ENCODE assay signal across 12 cellular contexts in genomic region chr7:117401293-117402002, GRCh38. TPM values are rescaled to one million over a fixed set of nuclear protein-coding genes. Genes with fewer than 3 reads are reported as not detected.
A peak's percentile ranks its signal among the peaks of the same experiment; 100 is the strongest.
DNase-seq lines count a peak whose midpoint lies in the region; ATAC-seq, FAIRE-seq and TF ChIP-seq lines count a peak whose summit lies in the region.
"Had no signal": no experiment of that assay in that cellular context is flagged by ENCODE, and none has a peak within 500 bp of the region (broad histone marks: within the 10 kb centered on the region; RNA-seq: fewer than 3 reads in every experiment).

No MANE protein-coding gene starts in this region.

- no peak for TF ChIP-seq EP300 in HepG2 (IDR thresholded peaks at IDR 0.05; ENCODE audit: low read depth in 2 of 2, low read length in 2 of 2)
- TF ChIP-seq EP300 in HepG2 (CRISPR knock-in tag; IDR thresholded peaks at IDR 0.05; ENCODE audit: borderline replicate concordance), result no peak
- no peak for TF ChIP-seq EP300 in sigmoid colon (IDR thresholded peaks at IDR 0.05)

- H3K27ac ChIP-seq in HepG2 (ENCODE audit: extremely low read length, insufficient read depth, low read length), result no peak overlapping the region
- no peak overlapping the region for H3K27ac ChIP-seq in right lobe of liver
- H3K27ac ChIP-seq in sigmoid colon, result no peak overlapping the region
- H3K27ac ChIP-seq: BLaER1 treated with 17β-estradiol and CSF1 and Interleukin-3, amounts not matched to agents 10 nM and 100 nM; vagina had no signal

- no peaks in the 10 kb centered on the region for H3K9me3 ChIP-seq in HepG2 (ENCODE audit: low read length)
- H3K9me3 ChIP-seq in right lobe of liver, result no peaks in the 10 kb centered on the region
- H3K9me3 ChIP-seq in sigmoid colon, result no peaks in the 10 kb centered on the region
- H3K9me3 ChIP-seq: BLaER1 treated with 17β-estradiol and CSF1 and Interleukin-3, amounts not matched to agents 10 nM and 100 nM; mucosa of descending colon; vagina had no signal

- BruUV-seq in HepG2 (replicated peaks; lab: Mats Ljungman, UMichigan), result no TSS peak

- no peaks in the 10 kb centered on the region for H3K79me2 ChIP-seq in HepG2 (ENCODE audit: insufficient read depth, low read length)

- no peaks in the 10 kb centered on the region for H3K9me3 Mint-ChIP-seq in endothelial cell (ENCODE audit: unreplicated experiment)

- DNase-seq in HepG2 (ENCODE audit: low spot score) (peak; percentile 5), right lobe of liver (no peak), HT1080 (ENCODE audit: low read depth) (peak; percentile 4), endothelial cell (ENCODE audit: low spot score) (peak; percentile 23), sigmoid colon (no peak), NCI-H345 (lab: John Stamatoyannopoulos, UW) (no peak), H4 (ENCODE audit: low spot score) (no peak)
- DNase-seq: mucosa of descending colon had no signal

- H2AFZ ChIP-seq in HepG2 (ENCODE audit: low read length), result no peak overlapping the region

- no peak overlapping the region for H3K27ac Mint-ChIP-seq in endothelial cell (ENCODE audit: unreplicated experiment)

- TF ChIP-seq CTCF in HepG2 (CRISPR knock-in tag; IDR thresholded peaks at IDR 0.05) (no peak), right lobe of liver (IDR thresholded peaks at IDR 0.05) (no peak), endothelial cell (IDR thresholded peaks at IDR 0.05; ENCODE audit: unreplicated experiment) (peak; percentile 62), sigmoid colon (IDR thresholded peaks at IDR 0.05) (no peak)

- TF ChIP-seq POLR2A in HepG2 (IDR thresholded peaks at IDR 0.05; ENCODE audit: insufficient read depth in 1 of 2, low read depth in 2 of 2, low read length in 2 of 2), result no peak
- no peak for TF ChIP-seq POLR2A in right lobe of liver (IDR thresholded peaks at IDR 0.05)
- no peak for TF ChIP-seq POLR2A in sigmoid colon (IDR thresholded peaks at IDR 0.05)

- 30% methylated on average over 5 of the region's 5 CpGs for WGBS in HepG2 (ENCODE audit: low lambda C conversion rate)
- 81% methylated on average over 5 of the region's 5 CpGs for whole genome bisulfite sequencing in right lobe of liver (ENCODE audit: insufficient coverage, low coverage, low lambda C conversion rate, missing lambda C conversion rate)
- WGBS in sigmoid colon, 2 donors, result 90 to 93% methylated on average over 5 of the region's 5 CpGs

- no peak overlapping the region for H3K4me2 ChIP-seq in HepG2 (ENCODE audit: low read depth, low read length)
- H3K4me2 ChIP-seq: BLaER1 treated with 17β-estradiol and CSF1 and Interleukin-3, amounts not matched to agents 10 nM and 100 nM had no signal

- H3K4me3 ChIP-seq in HepG2 (replicated peaks in 1 of 3; ENCODE audit: insufficient read depth in 1 of 3, low read depth in 2 of 3, low read length in 3 of 3) (no peak overlapping the region), right lobe of liver (no peak overlapping the region), sigmoid colon (no peak overlapping the region)
- H3K4me3 ChIP-seq: BLaER1 treated with 17β-estradiol and CSF1 and Interleukin-3, amounts not matched to agents 10 nM and 100 nM; mucosa of descending colon; vagina had no signal

- no peak for FAIRE-seq in HepG2 (lab: Jason Lieb, UNC)

- ATAC-seq in HepG2 (peak; percentile 74), right lobe of liver (no peak), HG03095 (IDR thresholded peaks at IDR 0.05; ENCODE audit: unreplicated experiment) (no peak)
- ATAC-seq: mucosa of descending colon, Right ventricle myocardium inferior had no signal

- H3K36me3 Mint-ChIP-seq in endothelial cell (ENCODE audit: low read depth, unreplicated experiment), result no peaks in the 10 kb centered on the region

- H3K27me3 Mint-ChIP-seq in endothelial cell (ENCODE audit: unreplicated experiment), result no peaks in the 10 kb centered on the region

- H3K36me3 ChIP-seq in HepG2 (replicated peaks in 1 of 2; ENCODE audit: control insufficient read depth in 1 of 2, insufficient read depth in 2 of 2, low read length in 2 of 2), result no peaks in the 10 kb centered on the region
- H3K36me3 ChIP-seq in right lobe of liver, result no peaks in the 10 kb centered on the region
- no peaks in the 10 kb centered on the region for H3K36me3 ChIP-seq in sigmoid colon
- H3K36me3 ChIP-seq: BLaER1 treated with 17β-estradiol and CSF1 and Interleukin-3, amounts not matched to agents 10 nM and 100 nM; vagina had no signal

- CTCF ChIA-PET in HepG2 (lab: Yijun Ruan, JAX; ENCODE audit: low intra/inter-chr PET ratio, low total read pairs), result no interaction called here

- no peak overlapping the region for H3K4me3 Mint-ChIP-seq in endothelial cell (ENCODE audit: unreplicated experiment)

- in situ Hi-C loops in HepG2 (cut with HindIII; ENCODE audit: extremely low pct_ligation_motif_present, low pct_unique_long_range_greater_than_20kb), result no loop called here

- no peaks in the 10 kb centered on the region for H4K20me1 ChIP-seq in HepG2 (ENCODE audit: insufficient read depth, low read length)
- H4K20me1 ChIP-seq: BLaER1 treated with 17β-estradiol and CSF1 and Interleukin-3, amounts not matched to agents 10 nM and 100 nM had no signal

- H3K9ac ChIP-seq in HepG2 (ENCODE audit: insufficient read depth, low read depth, low read length), result no peak overlapping the region
- H3K9ac ChIP-seq: BLaER1 treated with 17β-estradiol and CSF1 and Interleukin-3, amounts not matched to agents 10 nM and 100 nM had no signal

- no peaks in the 10 kb centered on the region for H3K27me3 ChIP-seq in HepG2 (ENCODE audit: control insufficient read depth in 1 of 2, insufficient read depth in 2 of 2, low read length in 2 of 2)
- H3K27me3 ChIP-seq in right lobe of liver, result no peaks in the 10 kb centered on the region
- H3K27me3 ChIP-seq in sigmoid colon, result no peaks in the 10 kb centered on the region
- H3K27me3 ChIP-seq: BLaER1 treated with 17β-estradiol and CSF1 and Interleukin-3, amounts not matched to agents 10 nM and 100 nM; vagina had no signal

- intact Hi-C loops in HepG2 (cut with micrococcal nuclease; ENCODE audit: unreplicated experiment), result no loop called here
- intact Hi-C loops in right lobe of liver (cut with DNase I), result no loop called here
- intact Hi-C loops in sigmoid colon (cut with DNase I), result no loop called here

- TF ChIP-seq RAD21 in HepG2 (CRISPR knock-in tag; IDR thresholded peaks at IDR 0.05), result no peak

- POLR2A ChIA-PET in HepG2 (lab: Yijun Ruan, JAX), result no interaction called here

- no peaks in the 10 kb centered on the region for H3K4me1 ChIP-seq in HepG2 (ENCODE audit: insufficient read depth, low read length)
- H3K4me1 ChIP-seq in right lobe of liver, result no peaks in the 10 kb centered on the region
- H3K4me1 ChIP-seq in sigmoid colon, result no peaks in the 10 kb centered on the region
- H3K4me1 ChIP-seq: BLaER1 treated with 17β-estradiol and CSF1 and Interleukin-3, amounts not matched to agents 10 nM and 100 nM; vagina had no signal

- H3K4me1 Mint-ChIP-seq in endothelial cell (ENCODE audit: unreplicated experiment), result no peaks in the 10 kb centered on the region

TF ChIP-seq in HepG2, 621 proteins besides CTCF, POLR2A, EP300 and RAD21 (continues in another document):
- no peak for TF ChIP-seq CEBPG (CRISPR knock-in tag; IDR thresholded peaks at IDR 0.05)
- TF ChIP-seq, protein P1, sequence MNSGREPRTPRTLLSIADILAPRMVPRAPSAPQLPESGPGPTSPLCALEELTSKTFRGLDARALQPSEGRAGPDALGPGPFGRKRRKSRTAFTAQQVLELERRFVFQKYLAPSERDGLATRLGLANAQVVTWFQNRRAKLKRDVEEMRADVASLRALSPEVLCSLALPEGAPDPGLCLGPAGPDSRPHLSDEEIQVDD (CRISPR knock-in tag; IDR thresholded peaks at IDR 0.05; ENCODE audit: borderline replicate concordance), result no peak

RNA-seq across cellular contexts. Expression of gene ASZ1, which starts 25.8 kb away (rescaled TPM):
- not detected in 2 replicates for total RNA-seq in HepG2 (2016; rRNA removed; fragmentation: Illumina TruSeq; extraction: Trizol)
- total RNA-seq in HepG2 (2016; cell fraction: cytosol; rRNA removed; fragmentation: Illumina TruSeq; extraction: Trizol; ENCODE audit: low read depth), result not detected in 2 replicates
- not detected in 2 replicates for total RNA-seq in HepG2 (2016; cell fraction: insoluble cytoplasmic fraction; rRNA removed; fragmentation: Illumina TruSeq; extraction: Trizol)
- total RNA-seq in HepG2 (2016; cell fraction: membrane; rRNA removed; fragmentation: Illumina TruSeq; extraction: Trizol), result not detected in 2 replicates
- total RNA-seq in HepG2 (2016; cell fraction: nucleus; rRNA removed; fragmentation: Illumina TruSeq; extraction: Trizol), result not detected in 2 replicates
- not detected in 2 replicates for polyA plus RNA-seq in HepG2 (2011; rRNA removed)
- polyA plus RNA-seq in HepG2 (2011; cell fraction: cytosol; rRNA removed), result not detected in 2 replicates
- not detected in 2 replicates for polyA plus RNA-seq in HepG2 (2011; cell fraction: nucleus; rRNA removed)
- not detected in 2 replicates for polyA plus RNA-seq in HepG2 (2012)
- polyA plus RNA-seq in HepG2 (2016; cell fraction: cytosol; fragmentation: Illumina TruSeq; extraction: Trizol; ENCODE audit: low read depth), result not detected in 2 replicates
- polyA plus RNA-seq in HepG2 (2016; cell fraction: insoluble cytoplasmic fraction; fragmentation: Illumina TruSeq; extraction: Trizol; ENCODE audit: low read depth), result not detected in 2 replicates
- polyA plus RNA-seq in HepG2 (2016; cell fraction: membrane; fragmentation: Illumina TruSeq; extraction: Trizol; ENCODE audit: low read depth), result not detected in 2 replicates
- not detected in 2 replicates for polyA plus RNA-seq in HepG2 (2016; cell fraction: nucleus; fragmentation: Illumina TruSeq; extraction: Trizol; ENCODE audit: insufficient read depth, low read depth)
- not detected in 2 replicates for polyA minus RNA-seq in HepG2 (2011; rRNA and poly(A)+ RNA removed; ENCODE audit: low replicate concordance)
- not detected in 2 replicates for polyA minus RNA-seq in HepG2 (2011; cell fraction: cytosol; rRNA and poly(A)+ RNA removed)
- not detected in 2 replicates for polyA minus RNA-seq in HepG2 (2011; cell fraction: nucleus; rRNA and poly(A)+ RNA removed)
- not detected for total RNA-seq in right lobe of liver
- not detected in 2 replicates for total RNA-seq in HT1080 (2014; rRNA removed; shearing (Covaris generic))
- not detected in 2 replicates for polyA plus RNA-seq in HT1080 (2015; cell fraction: cytosol; rRNA removed)
- not detected in 2 replicates for polyA plus RNA-seq in HT1080 (2015; cell fraction: nucleus; rRNA removed)
- total RNA-seq in endothelial cell (ENCODE audit: unreplicated experiment), result not detected
- not detected for total RNA-seq in sigmoid colon
- not detected for polyA plus RNA-seq in sigmoid colon
- total RNA-seq in H4 (2014; rRNA removed; shearing (Covaris generic)), result 0.14 TPM in 1 of 2 replicates, not detected in the other
- total RNA-seq: mucosa of descending colon, Right ventricle myocardium inferior, vagina had no signal

Comparison
In these comparisons a context has a peak if more than half of its experiments do, and no peak if none do; other contexts are left out.
1. DNase-seq: peak in HepG2 (single experiment), HT1080 (single experiment) and endothelial cell (single experiment); none in right lobe of liver (0 of 3), sigmoid colon (single experiment), NCI-H345 (single experiment) and H4 (single experiment).